In genomic region chr22:46846154-46846831, GRCh38 we compare ENCODE assay signal across 14 cellular contexts.
A peak's percentile ranks its signal among the peaks of the same experiment; 100 is the strongest.
DNase-seq lines count a peak whose midpoint lies in the region; ATAC-seq and TF ChIP-seq lines count a peak whose summit lies in the region.
"Had no signal": no experiment of that assay in that cellular context is flagged by ENCODE, and none has a peak within 500 bp of the region (broad histone marks: within the 10 kb centered on the region; RNA-seq: fewer than 3 reads in every experiment).

No MANE protein-coding gene starts in this region.

- H3K27ac Mint-ChIP-seq in activated CD4-positive, alpha-beta T cell treated with anti-CD3 and anti-CD28 coated beads, Interleukin-2, amount 10 ng/mL, durations not matched to agents 7 days and 5 days: no peak overlapping the region
- peak overlapping the region; percentile 74 for H3K27ac Mint-ChIP-seq in neural crest cell (ENCODE audit: unreplicated experiment)
- no peak overlapping the region for H3K27ac Mint-ChIP-seq in WTC11

- H3K4me3 Mint-ChIP-seq in activated CD4-positive, alpha-beta T cell treated with anti-CD3 and anti-CD28 coated beads, Interleukin-2, amount 10 ng/mL, durations not matched to agents 7 days and 5 days: no peak overlapping the region
- H3K4me3 Mint-ChIP-seq in neural crest cell (no peak overlapping the region), WTC11 (no peak overlapping the region)

- H3K27me3 ChIP-seq in RWPE2 (ENCODE audit: insufficient read depth, poor library complexity, severe bottlenecking) (no peaks in the 10 kb centered on the region), mammary epithelial cell (ENCODE audit: insufficient read depth, low read length) (no peaks in the 10 kb centered on the region)
- H3K27me3 ChIP-seq: ovary, spleen, uterus had no signal

- 89% methylated on average over 15 of the region's 16 CpGs for WGBS in mammary epithelial cell (ENCODE audit: low coverage, missing lambda C conversion rate)

- H3K27me3 Mint-ChIP-seq in activated CD4-positive, alpha-beta T cell treated with anti-CD3 and anti-CD28 coated beads, Interleukin-2, amount 10 ng/mL, durations not matched to agents 7 days and 5 days: no peaks in the 10 kb centered on the region
- H3K27me3 Mint-ChIP-seq in neural crest cell (ENCODE audit: low read depth) (no peaks in the 10 kb centered on the region), WTC11 (ENCODE audit: low read depth) (no peaks in the 10 kb centered on the region)

- dilution Hi-C loops in mammary epithelial cell (cut with HindIII; ENCODE audit: low sequenced_read_pairs): no loop called here

- no peaks in the 10 kb centered on the region for H3K9me3 Mint-ChIP-seq in activated CD4-positive, alpha-beta T cell treated with anti-CD3 and anti-CD28 coated beads, Interleukin-2, amount 10 ng/mL, durations not matched to agents 7 days and 5 days
- H3K9me3 Mint-ChIP-seq in neural crest cell (no peaks in the 10 kb centered on the region), WTC11 (no peaks in the 10 kb centered on the region)

- H3K79me2 ChIP-seq in mammary epithelial cell (ENCODE audit: insufficient read depth, low read length): peaks cover 76% of the 10 kb centered on the region

- in situ Hi-C loops in mammary epithelial cell (cut with MboI; ENCODE audit: low sequenced_read_pairs in 2 of 2): loop anchor here (10.0 to 25.0 kb wide), 2 partner anchors 516 to 1649 kb away; no protein-coding TSS in a partner anchor

- H3K36me3 ChIP-seq in RWPE2 (ENCODE audit: low read depth) (peaks cover 8% of the 10 kb centered on the region), mammary epithelial cell (ENCODE audit: insufficient read depth, low read length) (peaks cover 3% of the 10 kb centered on the region)
- H3K36me3 ChIP-seq: ovary, uterus had no signal

- H3K9me3 ChIP-seq in RWPE2 (ENCODE audit: severe bottlenecking): no peaks in the 10 kb centered on the region
- H3K9me3 ChIP-seq in mammary epithelial cell (replicated peaks; ENCODE audit: insufficient read depth, low read length): no peaks in the 10 kb centered on the region
- H3K9me3 ChIP-seq: ovary, spleen, uterus had no signal

- CTCF ChIA-PET in activated CD4-positive, alpha-beta T cell treated with anti-CD3 and anti-CD28 coated beads, Interleukin-2, amount 10 ng/mL, durations not matched to agents 7 days and 5 days (lab: Charles Lee): interaction anchor here (0.6 to 1.2 kb wide), 3 partner anchors 16 to 283 kb away, joined by 3 to 4 read pairs (median 3); no protein-coding TSS in a partner anchor
- CTCF ChIA-PET in mammary epithelial cell (lab: Charles Lee; ENCODE audit: low non-redundant PET) (interaction anchor here (0.6 kb wide), 2 partner anchors 56 to 310 kb away, joined by 3 to 8 read pairs; no protein-coding TSS in a partner anchor), WTC11 (lab: Charles Lee) (interaction anchor here (1.1 to 2.7 kb wide), 5 partner anchors 8 to 354 kb away, joined by 3 to 20 read pairs (median 4); no protein-coding TSS in a partner anchor)

- no peak for TF ChIP-seq CTCF in RWPE2 (IDR thresholded peaks at IDR 0.05; ENCODE audit: poor library complexity, severe bottlenecking)
- TF ChIP-seq CTCF in mammary epithelial cell (conservative IDR thresholded peaks at IDR 0.05 in 1 of 2, IDR thresholded peaks at IDR 0.05 in 1 of 2; ENCODE audit: extremely low read depth in 1 of 2, insufficient read depth in 1 of 2, low read depth in 1 of 2, low read length in 2 of 2): no peak
- no peak for TF ChIP-seq CTCF in neural crest cell (conservative IDR thresholded peaks at IDR 0.05)
- no peak for TF ChIP-seq CTCF in WTC11 (IDR thresholded peaks at IDR 0.05)

- no peak overlapping the region for H3K9ac ChIP-seq in mammary epithelial cell (ENCODE audit: insufficient read depth, low read length)

- H2AFZ ChIP-seq in mammary epithelial cell (ENCODE audit: low read depth, low read length): no peak overlapping the region

- BruUV-seq in mammary epithelial cell (replicated peaks; lab: Mats Ljungman, UMichigan): no TSS peak

- peaks cover 27% of the 10 kb centered on the region for H3K4me1 ChIP-seq in RWPE2 (ENCODE audit: insufficient read depth, poor library complexity, severe bottlenecking)
- peaks cover 46% of the 10 kb centered on the region for H3K4me1 ChIP-seq in mammary epithelial cell (ENCODE audit: insufficient read depth, low read length)
- H3K4me1 ChIP-seq: uterus had no signal

- H3K27ac ChIP-seq in RWPE2 (ENCODE audit: poor library complexity, severe bottlenecking): peak overlapping the region; percentile 2
- no peak overlapping the region for H3K27ac ChIP-seq in mammary epithelial cell (ENCODE audit: insufficient read depth, low read depth, low read length)
- H3K27ac ChIP-seq: ovary had no signal

- H3K36me3 Mint-ChIP-seq in activated CD4-positive, alpha-beta T cell treated with anti-CD3 and anti-CD28 coated beads, Interleukin-2, amount 10 ng/mL, durations not matched to agents 7 days and 5 days (ENCODE audit: low read depth): peaks cover 8% of the 10 kb centered on the region
- H3K36me3 Mint-ChIP-seq in neural crest cell (ENCODE audit: low read depth) (peaks cover 14% of the 10 kb centered on the region), WTC11 (peaks cover 18% of the 10 kb centered on the region)

- ATAC-seq in RWPE2 (ENCODE audit: low read depth) (peak; percentile 58), HG03095 (IDR thresholded peaks at IDR 0.05; ENCODE audit: unreplicated experiment) (no peak), WTC11 (no peak)

- no peaks in the 10 kb centered on the region for H4K20me1 ChIP-seq in mammary epithelial cell (ENCODE audit: insufficient read depth, low read length)

- H3K4me3 ChIP-seq in RWPE2 (ENCODE audit: severe bottlenecking) (no peak overlapping the region), mammary epithelial cell (replicated peaks in 1 of 3; ENCODE audit: insufficient read depth in 1 of 3, low read depth in 2 of 3, low read length in 3 of 3) (no peak overlapping the region)
- H3K4me3 ChIP-seq: ovary, uterus had no signal

- POLR2A ChIA-PET in activated CD4-positive, alpha-beta T cell treated with anti-CD3 and anti-CD28 coated beads, Interleukin-2, amount 10 ng/mL, durations not matched to agents 7 days and 5 days (lab: Charles Lee): no interaction called here
- POLR2A ChIA-PET in WTC11 (lab: Charles Lee): no interaction called here

- peaks cover 17% of the 10 kb centered on the region for H3K4me1 Mint-ChIP-seq in activated CD4-positive, alpha-beta T cell treated with anti-CD3 and anti-CD28 coated beads, Interleukin-2, amount 10 ng/mL, durations not matched to agents 7 days and 5 days
- H3K4me1 Mint-ChIP-seq in neural crest cell (no peaks in the 10 kb centered on the region), WTC11 (peaks cover 22% of the 10 kb centered on the region)

- DNase-seq in activated CD4-positive, alpha-beta T cell treated with anti-CD3 and anti-CD28 coated beads for 4 hours: peak; percentile 11 to 26
- no peak for DNase-seq in activated CD4-positive, alpha-beta T cell treated with anti-CD3 and anti-CD28 coated beads, Interleukin-2, amount 10 ng/mL, durations not matched to agents 7 days and 5 days
- no peak for DNase-seq in RWPE2 (ENCODE audit: low spot score)
- peak; percentile 67 for DNase-seq in mammary epithelial cell
- DNase-seq in neural crest cell (ENCODE audit: low read depth, low spot score): no peak
- no peak for DNase-seq in WTC11 (ENCODE audit: low spot score)
- DNase-seq in NCI-H774 (lab: John Stamatoyannopoulos, UW): no peak
- DNase-seq: activated CD4-positive, CD25-positive, alpha-beta regulatory T cell; Calu3; NCI-H187 treated with DMSO at 0.1 percent for 48 hours; spleen; uterus had no signal

- intact Hi-C loops in mammary epithelial cell (cut with micrococcal nuclease): loop anchor here (1.0 to 10.0 kb wide), 3 partner anchors 89 to 1646 kb away; no protein-coding TSS in a partner anchor

- H3K4me2 ChIP-seq in mammary epithelial cell (ENCODE audit: insufficient read depth, low read depth, low read length): peak overlapping the region; percentile 81

TF ChIP-seq in WTC11, 78 proteins besides CTCF, POLR2A, EP300 and RAD21 (continues in another document):
- TF ChIP-seq, protein P1, sequence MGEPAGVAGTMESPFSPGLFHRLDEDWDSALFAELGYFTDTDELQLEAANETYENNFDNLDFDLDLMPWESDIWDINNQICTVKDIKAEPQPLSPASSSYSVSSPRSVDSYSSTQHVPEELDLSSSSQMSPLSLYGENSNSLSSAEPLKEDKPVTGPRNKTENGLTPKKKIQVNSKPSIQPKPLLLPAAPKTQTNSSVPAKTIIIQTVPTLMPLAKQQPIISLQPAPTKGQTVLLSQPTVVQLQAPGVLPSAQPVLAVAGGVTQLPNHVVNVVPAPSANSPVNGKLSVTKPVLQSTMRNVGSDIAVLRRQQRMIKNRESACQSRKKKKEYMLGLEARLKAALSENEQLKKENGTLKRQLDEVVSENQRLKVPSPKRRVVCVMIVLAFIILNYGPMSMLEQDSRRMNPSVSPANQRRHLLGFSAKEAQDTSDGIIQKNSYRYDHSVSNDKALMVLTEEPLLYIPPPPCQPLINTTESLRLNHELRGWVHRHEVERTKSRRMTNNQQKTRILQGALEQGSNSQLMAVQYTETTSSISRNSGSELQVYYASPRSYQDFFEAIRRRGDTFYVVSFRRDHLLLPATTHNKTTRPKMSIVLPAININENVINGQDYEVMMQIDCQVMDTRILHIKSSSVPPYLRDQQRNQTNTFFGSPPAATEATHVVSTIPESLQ (CRISPR knock-in tag; IDR thresholded peaks at IDR 0.05): no peak
- no peak for TF ChIP-seq FOXK1 (CRISPR knock-in tag; IDR thresholded peaks at IDR 0.05)
- no peak for TF ChIP-seq JAZF1 (CRISPR knock-in tag; IDR thresholded peaks at IDR 0.05)
- no peak for TF ChIP-seq MYBL2 (CRISPR knock-in tag; IDR thresholded peaks at IDR 0.05)
- no peak for TF ChIP-seq ATF3 (CRISPR knock-in tag; conservative IDR thresholded peaks at IDR 0.05)
- TF ChIP-seq ESRRA (CRISPR knock-in tag; IDR thresholded peaks at IDR 0.05; ENCODE audit: borderline replicate concordance): no peak

Comparison
In these comparisons a context has a peak if more than half of its experiments do, and no peak if none do; other contexts are left out.
1. DNase-seq: peak in activated CD4-positive, alpha-beta T cell treated with anti-CD3 and anti-CD28 coated beads for 4 hours (2 of 2) and mammary epithelial cell (single experiment); none in activated CD4-positive, alpha-beta T cell treated with anti-CD3 and anti-CD28 coated beads, Interleukin-2, amount 10 ng/mL, durations not matched to agents 7 days and 5 days (single experiment), RWPE2 (single experiment), neural crest cell (single experiment), WTC11 (single experiment) and NCI-H774 (single experiment).